19 cellular contexts compared by ENCODE assay signal in the genomic region with DNA sequence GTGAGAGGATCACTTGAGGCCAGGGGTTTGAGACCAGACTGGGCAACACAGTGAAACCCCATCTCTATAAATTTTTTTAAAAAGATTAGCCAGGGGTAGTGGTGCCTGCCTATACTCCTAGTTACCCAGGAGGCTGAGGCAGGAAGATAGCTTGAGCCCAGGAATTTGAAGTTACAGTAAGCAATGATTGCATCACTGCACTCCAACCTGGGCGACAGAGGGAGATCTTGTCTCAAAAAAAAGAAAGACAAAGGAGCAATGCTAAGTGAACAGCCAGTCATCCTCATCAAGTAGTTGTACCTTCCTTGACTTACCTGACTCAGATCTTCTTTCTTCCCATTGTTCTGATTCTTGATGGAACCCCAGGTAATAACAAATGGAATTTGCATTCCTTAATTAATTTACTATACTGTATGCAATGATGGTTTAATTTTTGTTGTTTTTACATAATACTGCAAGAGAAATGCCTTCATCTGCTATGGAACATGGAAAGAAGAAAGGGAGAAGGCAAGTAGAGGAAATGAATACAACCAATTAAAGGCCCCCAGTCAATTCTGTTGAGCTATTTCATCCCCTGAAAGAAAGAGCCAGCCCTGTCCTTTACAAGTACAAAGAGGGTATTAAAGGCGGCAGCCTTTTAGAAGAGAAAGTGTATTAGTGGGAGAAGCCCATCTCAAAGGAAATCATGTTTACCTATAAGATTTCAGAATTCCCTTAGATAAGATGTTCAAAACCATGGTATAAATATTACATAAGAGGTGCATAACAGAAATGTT.
DNase-seq lines count a peak whose midpoint lies in the region; ATAC-seq, FAIRE-seq and TF ChIP-seq lines count a peak whose summit lies in the region.
"Had no signal": no experiment of that assay in that cellular context is flagged by ENCODE, and none has a peak within 500 bp of the region (broad histone marks: within the 10 kb centered on the region; RNA-seq: fewer than 3 reads in every experiment).

No MANE protein-coding gene starts in this region.

- DNase-seq in HepG2 (ENCODE audit: low spot score), result no peak
- no peak for DNase-seq in right lobe of liver
- peak; percentile 33 for DNase-seq in choroid plexus epithelial cell (ENCODE audit: low read depth)
- peak; percentile 44 for DNase-seq in iris pigment epithelial cell (ENCODE audit: low read depth)
- DNase-seq in SIG-M5 treated with dmso at 0.1 percent for 504 hours (lab: John Stamatoyannopoulos, UW; ENCODE audit: unreplicated experiment), result no peak
- no peak for DNase-seq in activated CD4-positive, alpha-beta T cell treated with anti-CD3 and anti-CD28 coated beads, Interleukin-2, amount 50 U/mL, for 4 hours
- DNase-seq in NCI-H2107 treated with DMSO at 0.1 percent for 48 hours (lab: John Stamatoyannopoulos, UW; ENCODE audit: unreplicated experiment), result no peak
- no peak for DNase-seq in middle frontal gyrus (ENCODE audit: extremely low spot score, low spot score)
- DNase-seq: CD8-positive, alpha-beta memory T cell; GF-D8; H7; NCI-H1436; NCI-H2029; NCI-H510A; NCI-H774; PC-9 had no signal

- no peaks in the 10 kb centered on the region for H4K20me1 ChIP-seq in HepG2 (ENCODE audit: insufficient read depth, low read length)
- H4K20me1 ChIP-seq: BLaER1 treated with 17β-estradiol and CSF1 and Interleukin-3, amounts not matched to agents 10 nM and 100 nM had no signal

- 80% methylated on average over 2 of the region's 2 CpGs for WGBS in HepG2 (ENCODE audit: low lambda C conversion rate)
- WGBS in right lobe of liver (ENCODE audit: insufficient coverage, low coverage, low lambda C conversion rate, missing lambda C conversion rate), result 83% methylated on average over 2 of the region's 2 CpGs

- peak; percentile 22; the same call in 1 of the 2 replicates for TF ChIP-seq CTCF in HepG2 (CRISPR knock-in tag; IDR thresholded peaks at IDR 0.05)
- TF ChIP-seq CTCF in right lobe of liver (IDR thresholded peaks at IDR 0.05), result no peak
- TF ChIP-seq CTCF in choroid plexus epithelial cell (conservative IDR thresholded peaks at IDR 0.05; ENCODE audit: low read depth, low read length), result peak; percentile 9

- intact Hi-C loops in HepG2 (cut with micrococcal nuclease; ENCODE audit: unreplicated experiment), result no loop called here
- intact Hi-C loops in right lobe of liver (cut with DNase I), result no loop called here

- H3K4me1 ChIP-seq in HepG2 (ENCODE audit: insufficient read depth, low read length) (peaks cover 30% of the 10 kb centered on the region), right lobe of liver (no peaks in the 10 kb centered on the region)
- H3K4me1 ChIP-seq: BLaER1 treated with 17β-estradiol and CSF1 and Interleukin-3, amounts not matched to agents 10 nM and 100 nM had no signal

- POLR2A ChIA-PET in HepG2 (lab: Yijun Ruan, JAX), result no interaction called here

- H3K27ac ChIP-seq in HepG2 (ENCODE audit: extremely low read length, insufficient read depth, low read length) (no peak overlapping the region), right lobe of liver (no peak overlapping the region)
- H3K27ac ChIP-seq: BLaER1 treated with 17β-estradiol and CSF1 and Interleukin-3, amounts not matched to agents 10 nM and 100 nM; PC-9 had no signal

- TF ChIP-seq RAD21 in HepG2 (CRISPR knock-in tag; IDR thresholded peaks at IDR 0.05), result no peak

- TF ChIP-seq POLR2A in HepG2 (IDR thresholded peaks at IDR 0.05; ENCODE audit: insufficient read depth in 1 of 2, low read depth in 2 of 2, low read length in 2 of 2) (no peak), right lobe of liver (IDR thresholded peaks at IDR 0.05) (no peak)

- CTCF ChIA-PET in HepG2 (lab: Yijun Ruan, JAX; ENCODE audit: low intra/inter-chr PET ratio, low total read pairs), result no interaction called here

- H3K27me3 ChIP-seq in HepG2 (ENCODE audit: control insufficient read depth in 1 of 2, insufficient read depth in 2 of 2, low read length in 2 of 2) (no peaks in the 10 kb centered on the region), right lobe of liver (no peaks in the 10 kb centered on the region)
- H3K27me3 ChIP-seq: BLaER1 treated with 17β-estradiol and CSF1 and Interleukin-3, amounts not matched to agents 10 nM and 100 nM had no signal

- H3K9ac ChIP-seq in HepG2 (ENCODE audit: insufficient read depth, low read depth, low read length), result no peak overlapping the region
- H3K9ac ChIP-seq: BLaER1 treated with 17β-estradiol and CSF1 and Interleukin-3, amounts not matched to agents 10 nM and 100 nM had no signal

- FAIRE-seq in HepG2 (lab: Jason Lieb, UNC), result no peak
- FAIRE-seq: A204.1, GM12892 had no signal

- H3K4me3 ChIP-seq in HepG2 (replicated peaks in 1 of 3; ENCODE audit: insufficient read depth in 1 of 3, low read depth in 2 of 3, low read length in 3 of 3), result no peak overlapping the region
- no peak overlapping the region for H3K4me3 ChIP-seq in right lobe of liver
- no peak overlapping the region for H3K4me3 ChIP-seq in choroid plexus epithelial cell (ENCODE audit: low read depth, low read length)
- H3K4me3 ChIP-seq: BLaER1 treated with 17β-estradiol and CSF1 and Interleukin-3, amounts not matched to agents 10 nM and 100 nM; PC-9 had no signal

- H3K79me2 ChIP-seq in HepG2 (ENCODE audit: insufficient read depth, low read length), result no peaks in the 10 kb centered on the region

- H3K36me3 ChIP-seq in HepG2 (replicated peaks in 1 of 2; ENCODE audit: control insufficient read depth in 1 of 2, insufficient read depth in 2 of 2, low read length in 2 of 2), result no peaks in the 10 kb centered on the region
- no peaks in the 10 kb centered on the region for H3K36me3 ChIP-seq in right lobe of liver
- H3K36me3 ChIP-seq: BLaER1 treated with 17β-estradiol and CSF1 and Interleukin-3, amounts not matched to agents 10 nM and 100 nM had no signal

- H2AFZ ChIP-seq in HepG2 (ENCODE audit: low read length), result no peak overlapping the region
- H2AFZ ChIP-seq: PC-9 had no signal

- no peak for ATAC-seq in HepG2
- no peak for ATAC-seq in right lobe of liver

- H3K4me2 ChIP-seq in HepG2 (ENCODE audit: low read depth, low read length), result no peak overlapping the region
- H3K4me2 ChIP-seq: BLaER1 treated with 17β-estradiol and CSF1 and Interleukin-3, amounts not matched to agents 10 nM and 100 nM; PC-9 had no signal

- H3K9me3 ChIP-seq in HepG2 (ENCODE audit: low read length) (no peaks in the 10 kb centered on the region), right lobe of liver (no peaks in the 10 kb centered on the region)

- BruUV-seq in HepG2 (replicated peaks; lab: Mats Ljungman, UMichigan), result no TSS peak

- in situ Hi-C loops in HepG2 (cut with HindIII; ENCODE audit: extremely low pct_ligation_motif_present, low pct_unique_long_range_greater_than_20kb), result no loop called here

- TF ChIP-seq EP300 in HepG2 (IDR thresholded peaks at IDR 0.05; ENCODE audit: low read depth in 2 of 2, low read length in 2 of 2) (no peak), HepG2 (CRISPR knock-in tag; IDR thresholded peaks at IDR 0.05; ENCODE audit: borderline replicate concordance) (no peak)

TF ChIP-seq in HepG2, 621 proteins besides CTCF, POLR2A, EP300 and RAD21:
- 0 out of 2 replicates have a peak, but pooled peaks have one; percentile 5 for TF ChIP-seq STAG1 (CRISPR knock-in tag; IDR thresholded peaks at IDR 0.05)
- TF ChIP-seq CEBPG (CRISPR knock-in tag; IDR thresholded peaks at IDR 0.05), result peak; percentile 81
- TF ChIP-seq ATF3 (CRISPR knock-in tag; IDR thresholded peaks at IDR 0.05), result 0 out of 2 replicates have a peak, but pooled peaks have one; percentile 27
- no peak for TF ChIP-seq TCF7L2 (IDR thresholded peaks at IDR 0.05; ENCODE audit: low read depth, low read length)
- peak; percentile 66; the same call in 1 of the 2 replicates for TF ChIP-seq CEBPB (IDR thresholded peaks at IDR 0.05; ENCODE audit: borderline replicate concordance, low read depth, low read length)

Comparison
In these comparisons a context has a peak if more than half of its experiments do, and no peak if none do; other contexts are left out.
1. CTCF ChIP-seq: peak in HepG2 (single experiment) and choroid plexus epithelial cell (single experiment); none in right lobe of liver (0 of 4).
2. DNase-seq: peak in choroid plexus epithelial cell (single experiment) and iris pigment epithelial cell (single experiment); none in HepG2 (single experiment), right lobe of liver (0 of 3), SIG-M5 treated with dmso at 0.1 percent for 504 hours (single experiment), activated CD4-positive, alpha-beta T cell treated with anti-CD3 and anti-CD28 coated beads, Interleukin-2, amount 50 U/mL, for 4 hours (0 of 2), NCI-H2107 treated with DMSO at 0.1 percent for 48 hours (single experiment) and middle frontal gyrus (single experiment).